Comparison of ENCODE assay signal across 18 cellular contexts in the genomic region with DNA sequence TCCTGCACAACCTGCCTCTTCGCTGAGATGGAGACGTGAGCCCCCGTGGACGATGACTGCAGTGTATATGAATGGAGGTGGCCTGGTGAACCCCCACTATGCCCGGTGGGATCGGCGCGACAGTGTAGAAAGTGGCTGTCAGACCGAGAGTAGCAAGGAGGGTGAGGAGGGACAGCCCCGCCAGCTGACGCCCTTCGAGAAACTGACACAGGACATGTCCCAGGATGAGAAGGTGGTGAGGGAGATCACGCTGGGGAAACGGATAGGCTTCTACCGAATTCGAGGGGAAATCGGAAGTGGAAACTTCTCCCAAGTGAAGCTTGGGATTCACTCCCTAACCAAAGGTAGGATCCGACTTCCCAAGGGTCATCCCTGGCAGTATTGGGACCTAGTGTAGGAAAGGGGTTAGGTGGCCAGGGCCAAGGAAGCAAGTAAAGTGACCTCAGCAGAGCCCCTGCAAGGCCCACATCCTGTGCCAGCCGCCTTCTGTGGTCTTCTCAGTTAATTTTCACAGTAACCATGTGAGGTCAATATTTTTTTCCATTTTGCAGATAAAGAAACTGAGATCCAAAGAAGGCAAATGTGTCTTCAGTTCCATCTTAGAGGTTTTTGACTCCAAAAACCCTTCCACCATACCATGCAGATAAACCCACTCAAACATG. TPM values are rescaled to one million over a fixed set of nuclear protein-coding genes. Genes with fewer than 3 reads are reported as not detected.
DNase-seq lines count a peak whose midpoint lies in the region; ATAC-seq, FAIRE-seq and TF ChIP-seq lines count a peak whose summit lies in the region.
"Had no signal": no experiment of that assay in that cellular context is flagged by ENCODE, and none has a peak within 500 bp of the region (broad histone marks: within the 10 kb centered on the region; RNA-seq: fewer than 3 reads in every experiment).

No MANE protein-coding gene starts in this region.

- intact Hi-C loops in GM12878 (cut with micrococcal nuclease; ENCODE audit: unreplicated experiment): loop anchor here (1.0 kb wide), 1 partner anchor 22 kb away; no protein-coding TSS in a partner anchor

- SMC1A ChIA-PET in GM12878 (lab: Charles Lee; ENCODE audit: uncharacterized antibody, unreplicated experiment): interaction anchor here (1.0 to 5.2 kb wide), 6 partner anchors 8 to 144 kb away, joined by 3 to 19 read pairs (median 4); no protein-coding TSS in a partner anchor

- no peak for FAIRE-seq in GM12878 (lab: Jason Lieb, UNC)
- FAIRE-seq: frontal cortex, HTR-8/SVneo had no signal

- POLR2A ChIA-PET in GM12878 (lab: Charles Lee): interaction anchor here (1.0 kb wide), 1 partner anchor 23 kb away, joined by 4 read pairs; no protein-coding TSS in a partner anchor

- H3K27me3 ChIP-seq in GM12878 (replicated peaks in 1 of 2; ENCODE audit: control insufficient read depth in 2 of 2, insufficient read depth in 2 of 2, low read length in 1 of 2): no peaks in the 10 kb centered on the region
- no peaks in the 10 kb centered on the region for H3K27me3 ChIP-seq in MG63
- H3K27me3 ChIP-seq in right atrium auricular region: no peaks in the 10 kb centered on the region

- H3K79me2 ChIP-seq in GM12878 (ENCODE audit: control insufficient read depth, insufficient read depth, low read length): no peaks in the 10 kb centered on the region
- H3K79me2 ChIP-seq: parathyroid adenoma had no signal

- ATAC-seq in GM18867 (IDR thresholded peaks at IDR 0.05; ENCODE audit: unreplicated experiment) (peak; percentile 66), GM21447 (IDR thresholded peaks at IDR 0.05; ENCODE audit: unreplicated experiment) (peak; percentile 60), HG03025 (IDR thresholded peaks at IDR 0.05; ENCODE audit: low FRiP score, unreplicated experiment) (peak; percentile 67), GM12878 (peak; percentile 83)

- H3K36me3 ChIP-seq in GM12878 (ENCODE audit: control insufficient read depth in 2 of 2, insufficient read depth in 2 of 2, low read length in 1 of 2) (no peaks in the 10 kb centered on the region), MG63 (no peaks in the 10 kb centered on the region), right atrium auricular region (no peaks in the 10 kb centered on the region)
- H3K36me3 ChIP-seq: spleen, WERI-Rb-1 had no signal

- TF ChIP-seq CTCF in GM12878 (IDR thresholded peaks at IDR 0.05 in 2 of 3, conservative IDR thresholded peaks at IDR 0.05 in 1 of 3; ENCODE audit: control insufficient read depth in 2 of 3, extremely low read depth in 1 of 3, insufficient read depth in 1 of 3, low read depth in 3 of 3, low read length in 3 of 3) (no peak), right atrium auricular region (IDR thresholded peaks at IDR 0.05) (no peak)

- H3K4me1 ChIP-seq in GM12878 (ENCODE audit: control insufficient read depth, insufficient read depth, low read length) (peaks cover 24% of the 10 kb centered on the region), right atrium auricular region (no peaks in the 10 kb centered on the region)
- H3K4me1 ChIP-seq: parathyroid adenoma, spleen had no signal

- peak overlapping the region; percentile 67 for H3K27ac ChIP-seq in GM12878 (ENCODE audit: control insufficient read depth, insufficient read depth)
- no peak overlapping the region for H3K27ac ChIP-seq in right atrium auricular region
- H3K27ac ChIP-seq: parathyroid adenoma, spleen, WERI-Rb-1 had no signal

- 2% methylated on average over 19 of the region's 19 CpGs for WGBS in GM12878 (ENCODE audit: insufficient coverage, insufficient replicate concordance, low lambda C conversion rate, missing lambda C conversion rate)

- peak overlapping the region; percentile 41; the same call in 1 of the 2 replicates for H3K9ac ChIP-seq in GM12878 (ENCODE audit: control insufficient read depth, insufficient read depth, low read length)
- H3K9ac ChIP-seq: parathyroid adenoma had no signal

- H3K4me3 ChIP-seq in GM12878 (0 out of 2 replicates have a peak overlapping the region, but pooled peaks have one; percentile 42), MG63 (no peak overlapping the region), right atrium auricular region (no peak overlapping the region)
- H3K4me3 ChIP-seq: spleen had no signal

- CTCF ChIA-PET in GM12878 (lab: Yijun Ruan, JAX): interaction anchor here (0.6 to 2.1 kb wide), 3 partner anchors 7 to 143 kb away, joined by 3 to 9 read pairs (median 4); no protein-coding TSS in a partner anchor

- BruUV-seq in GM12878 (replicated peaks; lab: Mats Ljungman, UMichigan): no TSS peak

- H3K9me3 ChIP-seq in GM12878 (replicated peaks; ENCODE audit: control insufficient read depth, insufficient read depth, low read length) (no peaks in the 10 kb centered on the region), MG63 (no peaks in the 10 kb centered on the region), right atrium auricular region (no peaks in the 10 kb centered on the region)
- H3K9me3 ChIP-seq: spleen had no signal

- H3K4me2 ChIP-seq in GM12878 (ENCODE audit: control insufficient read depth, insufficient read depth): peak overlapping the region; percentile 94

- no peak for TF ChIP-seq RAD21 in GM12878 (IDR thresholded peaks at IDR 0.05; ENCODE audit: insufficient read depth, low read depth, low read length)

- in situ Hi-C loops in GM12878 (cut with MboI): no loop called here

- H2AFZ ChIP-seq in GM12878 (ENCODE audit: control insufficient read depth, low read depth, low read length): peak overlapping the region; percentile 81
- H2AFZ ChIP-seq: parathyroid adenoma had no signal

- no peaks in the 10 kb centered on the region for H4K20me1 ChIP-seq in GM12878 (ENCODE audit: control insufficient read depth, insufficient read depth)

- 0 out of 2 replicates have a peak, but pooled peaks have one; percentile 30 for TF ChIP-seq POLR2A in GM12878 (IDR thresholded peaks at IDR 0.05; ENCODE audit: low read depth, low read length)

- RAD21 ChIA-PET in GM12878 (lab: Charles Lee; ENCODE audit: unreplicated experiment): no interaction called here

- no peak; a peak in 1 of 4 replicates for TF ChIP-seq EP300 in GM12878 (IDR thresholded peaks at IDR 0.05; ENCODE audit: borderline replicate concordance in 1 of 2, control insufficient read depth in 1 of 2, low read depth in 2 of 2, low read length in 2 of 2)

- DNase-seq in GM12878 (ENCODE audit: low read depth, low spot score) (no peak), MG63 (no peak), right atrium auricular region (ENCODE audit: low spot score) (no peak), NCI-H510A treated with DMSO at 0.1 percent for 48 hours (lab: John Stamatoyannopoulos, UW) (no peak), NCI-H1694 (lab: John Stamatoyannopoulos, UW) (no peak)
- DNase-seq: C1 segment of cervical spinal cord, endodermal cell, MV-4-11, NCI-H226, OCI-M1, spleen, WERI-Rb-1 had no signal

TF ChIP-seq in GM12878, 131 proteins besides CTCF, POLR2A, EP300 and RAD21 (continues in another document):
- no peak for TF ChIP-seq RB1 (IDR thresholded peaks at IDR 0.05; ENCODE audit: borderline replicate concordance)
- TF ChIP-seq, protein P1, sequence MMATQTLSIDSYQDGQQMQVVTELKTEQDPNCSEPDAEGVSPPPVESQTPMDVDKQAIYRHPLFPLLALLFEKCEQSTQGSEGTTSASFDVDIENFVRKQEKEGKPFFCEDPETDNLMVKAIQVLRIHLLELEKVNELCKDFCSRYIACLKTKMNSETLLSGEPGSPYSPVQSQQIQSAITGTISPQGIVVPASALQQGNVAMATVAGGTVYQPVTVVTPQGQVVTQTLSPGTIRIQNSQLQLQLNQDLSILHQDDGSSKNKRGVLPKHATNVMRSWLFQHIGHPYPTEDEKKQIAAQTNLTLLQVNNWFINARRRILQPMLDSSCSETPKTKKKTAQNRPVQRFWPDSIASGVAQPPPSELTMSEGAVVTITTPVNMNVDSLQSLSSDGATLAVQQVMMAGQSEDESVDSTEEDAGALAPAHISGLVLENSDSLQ (IDR thresholded peaks at IDR 0.05): 0 out of 2 replicates have a peak, but pooled peaks have one; percentile 16
- TF ChIP-seq TCF12 (IDR thresholded peaks at IDR 0.05; ENCODE audit: low read depth, low read length): peak; percentile 88
- no peak for TF ChIP-seq ZNF622 (IDR thresholded peaks at IDR 0.05)
- TF ChIP-seq GATAD2B (conservative IDR thresholded peaks at IDR 0.05; ENCODE audit: low read depth): no peak
- no peak for TF ChIP-seq YBX1 (IDR thresholded peaks at IDR 0.05)
- TF ChIP-seq, protein P2, sequence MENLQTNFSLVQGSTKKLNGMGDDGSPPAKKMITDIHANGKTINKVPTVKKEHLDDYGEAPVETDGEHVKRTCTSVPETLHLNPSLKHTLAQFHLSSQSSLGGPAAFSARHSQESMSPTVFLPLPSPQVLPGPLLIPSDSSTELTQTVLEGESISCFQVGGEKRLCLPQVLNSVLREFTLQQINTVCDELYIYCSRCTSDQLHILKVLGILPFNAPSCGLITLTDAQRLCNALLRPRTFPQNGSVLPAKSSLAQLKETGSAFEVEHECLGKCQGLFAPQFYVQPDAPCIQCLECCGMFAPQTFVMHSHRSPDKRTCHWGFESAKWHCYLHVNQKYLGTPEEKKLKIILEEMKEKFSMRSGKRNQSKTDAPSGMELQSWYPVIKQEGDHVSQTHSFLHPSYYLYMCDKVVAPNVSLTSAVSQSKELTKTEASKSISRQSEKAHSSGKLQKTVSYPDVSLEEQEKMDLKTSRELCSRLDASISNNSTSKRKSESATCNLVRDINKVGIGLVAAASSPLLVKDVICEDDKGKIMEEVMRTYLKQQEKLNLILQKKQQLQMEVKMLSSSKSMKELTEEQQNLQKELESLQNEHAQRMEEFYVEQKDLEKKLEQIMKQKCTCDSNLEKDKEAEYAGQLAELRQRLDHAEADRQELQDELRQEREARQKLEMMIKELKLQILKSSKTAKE (IDR thresholded peaks at IDR 0.05; ENCODE audit: low read depth, poor library complexity, severe bottlenecking): peak; percentile 34

RNA-seq across cellular contexts. Expression of a gene that starts 53.8 kb away (rescaled TPM):
- 1.1 and 1.4 TPM in 2 replicates for total RNA-seq in GM12878 (2013; cell fraction: nucleolus; rRNA removed)
- total RNA-seq in GM12878 (2014; rRNA removed) (0.96 and 1.3 TPM in 2 replicates), GM12878 (2014; rRNA removed; fragmentation: Illumina TruSeq; extraction: Trizol) (0.63 and 0.69 TPM in 2 replicates), GM12878 (2021) (0.69 and 1.0 TPM in 2 replicates), right atrium auricular region (under 1 TPM; 0.43 to 0.48 TPM)
- polyA plus RNA-seq in GM12878 (2011; ENCODE audit: low read depth): 0.50 TPM
- polyA plus RNA-seq in GM12878 (2011; rRNA removed) (1.3 and 1.6 TPM in 2 replicates), GM12878 (2014; fragmentation: Illumina TruSeq; extraction: Trizol) (0.47 and 0.74 TPM in 2 replicates), GM12878 (2014; fragmentation: Nextera tagmentation; extraction: Ambion mirVana) (under 1 TPM; 0.27 to 0.35 TPM), GM12878 (2014; rRNA removed) (0.37 and 0.84 TPM in 2 replicates), GM12878 (2016; fragmentation: Nextera tagmentation; extraction: Ambion mirVana) (1 to 10 TPM in 1 of 2 experiments, under 1 TPM in 1; 0.96 to 1.7 TPM)
- 1.5 and 1.7 TPM in 2 replicates for polyA plus RNA-seq in GM12878 (2011; cell fraction: cytosol; rRNA removed)
- polyA plus RNA-seq in GM12878 (2011; cell fraction: nucleus; rRNA removed): 0.99 and 1.3 TPM in 2 replicates
- 0.76 and 1.0 TPM in 2 replicates for polyA plus RNA-seq in GM12878 (2012)
- polyA minus RNA-seq in GM12878 (2011; rRNA and poly(A)+ RNA removed): 1.5 and 1.9 TPM in 2 replicates
- polyA minus RNA-seq in GM12878 (2011; cell fraction: cytosol; rRNA and poly(A)+ RNA removed): 1.2 and 1.6 TPM in 2 replicates
- 1.6 and 2.1 TPM in 2 replicates for polyA minus RNA-seq in GM12878 (2011; cell fraction: nucleus; rRNA and poly(A)+ RNA removed)
- total RNA-seq in MG63 (2014; rRNA removed; shearing (Covaris generic); ENCODE audit: low replicate concordance): not detected in 2 replicates
- total RNA-seq: endodermal cell had no signal
